In the genomic region with DNA sequence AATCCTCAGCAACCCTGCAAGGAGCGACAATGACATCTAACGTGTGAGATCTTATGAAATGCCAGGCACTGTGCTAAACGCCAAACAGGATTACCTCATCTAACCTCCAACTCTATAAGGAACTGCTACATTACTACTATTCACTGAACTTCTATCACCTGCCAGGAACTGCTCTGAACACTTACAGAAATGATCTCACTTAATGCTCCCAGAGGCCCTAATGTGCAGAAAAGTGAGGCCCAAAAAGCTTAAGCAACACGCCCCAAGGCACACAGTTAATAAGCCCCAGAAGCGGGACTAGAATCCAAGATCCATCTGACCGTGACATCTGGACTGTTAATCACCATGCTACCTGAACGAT, we compare ENCODE assay signal across 22 cellular contexts. TPM values are rescaled to one million over a fixed set of nuclear protein-coding genes. Genes with fewer than 3 reads are reported as not detected.
DNase-seq lines count a peak whose midpoint lies in the region; ATAC-seq and TF ChIP-seq lines count a peak whose summit lies in the region.
"Had no signal": no experiment of that assay in that cellular context is flagged by ENCODE, and none has a peak within 500 bp of the region (broad histone marks: within the 10 kb centered on the region; RNA-seq: fewer than 3 reads in every experiment).

No MANE protein-coding gene starts in this region.

- peaks cover 2% of the 10 kb centered on the region for H3K27me3 Mint-ChIP-seq in glutamatergic neuron (ENCODE audit: unreplicated experiment)
- H3K27me3 Mint-ChIP-seq: activated naive CD4-positive, alpha-beta T cell treated with anti-CD3 and anti-CD28 coated beads, Interleukin-2, amount 50 U/mL, for 24 hours; dendritic cell treated with granulocyte-macrophage colony-stimulating factor and Interleukin-4, amounts not matched to agents 40 ng/mL and 50 ng/mL, for 4 days had no signal

- H3K36me3 Mint-ChIP-seq in glutamatergic neuron (ENCODE audit: unreplicated experiment), result no peaks in the 10 kb centered on the region

- H3K4me1 Mint-ChIP-seq in glutamatergic neuron (ENCODE audit: low read depth, unreplicated experiment), result peaks cover 57% of the 10 kb centered on the region

- H3K4me3 Mint-ChIP-seq in glutamatergic neuron (ENCODE audit: unreplicated experiment), result peak overlapping the region; percentile 4
- H3K4me3 Mint-ChIP-seq: activated naive CD4-positive, alpha-beta T cell treated with anti-CD3 and anti-CD28 coated beads, Interleukin-2, amount 50 U/mL, for 24 hours; dendritic cell treated with granulocyte-macrophage colony-stimulating factor and Interleukin-4, amounts not matched to agents 40 ng/mL and 50 ng/mL, for 4 days; neural crest cell had no signal

- H3K9me3 Mint-ChIP-seq in glutamatergic neuron (ENCODE audit: unreplicated experiment), result peaks cover 9% of the 10 kb centered on the region
- H3K9me3 Mint-ChIP-seq: activated naive CD4-positive, alpha-beta T cell treated with anti-CD3 and anti-CD28 coated beads, Interleukin-2, amount 50 U/mL, for 24 hours; dendritic cell treated with granulocyte-macrophage colony-stimulating factor and Interleukin-4, amounts not matched to agents 40 ng/mL and 50 ng/mL, for 4 days; neural crest cell had no signal

- no peak overlapping the region for H3K27ac Mint-ChIP-seq in glutamatergic neuron (ENCODE audit: unreplicated experiment)
- H3K27ac Mint-ChIP-seq: activated naive CD4-positive, alpha-beta T cell treated with anti-CD3 and anti-CD28 coated beads, Interleukin-2, amount 50 U/mL, for 24 hours; dendritic cell treated with granulocyte-macrophage colony-stimulating factor and Interleukin-4, amounts not matched to agents 40 ng/mL and 50 ng/mL, for 4 days had no signal

- H3K4me3 ChIP-seq in SJSA1, result no peak overlapping the region
- H3K4me3 ChIP-seq: body of pancreas, gastroesophageal sphincter, psoas muscle had no signal

- H3K27me3 ChIP-seq in SJSA1 (replicated peaks), result no peaks in the 10 kb centered on the region
- H3K27me3 ChIP-seq: body of pancreas, gastroesophageal sphincter had no signal

- ATAC-seq in HG02678 (IDR thresholded peaks at IDR 0.05; ENCODE audit: unreplicated experiment), result no peak
- no peak for ATAC-seq in GM19023 (IDR thresholded peaks at IDR 0.05; ENCODE audit: unreplicated experiment)
- ATAC-seq: body of pancreas, gastroesophageal sphincter, psoas muscle had no signal

- no peak for TF ChIP-seq CTCF in glutamatergic neuron (IDR thresholded peaks at IDR 0.05; ENCODE audit: partially characterized antibody, unreplicated experiment)

- peaks cover 96% of the 10 kb centered on the region for H3K4me1 ChIP-seq in SJSA1 (replicated peaks)

- peaks cover 43% of the 10 kb centered on the region for H3K36me3 ChIP-seq in SJSA1
- H3K36me3 ChIP-seq: gastroesophageal sphincter had no signal

- H3K27ac ChIP-seq in SJSA1, result peak overlapping the region; percentile 11; the same call in 1 of the 2 replicates
- H3K27ac ChIP-seq: body of pancreas, psoas muscle, WERI-Rb-1 had no signal

- DNase-seq in NOMO-1 (lab: John Stamatoyannopoulos, UW; ENCODE audit: unreplicated experiment in 2 of 2) (peak; percentile 3 to 23), NOMO-1 treated with dmso at 0.1 percent for 144 hours (lab: John Stamatoyannopoulos, UW; ENCODE audit: unreplicated experiment) (no peak), SJSA1 (ENCODE audit: low read depth in 1 of 2, low spot score in 2 of 2) (no peak), glutamatergic neuron (no peak), anterior cingulate cortex (lab: John Stamatoyannopoulos, UW) (no peak), NAMALWA (ENCODE audit: low spot score) (no peak)
- DNase-seq: activated T-cell treated with anti-CD3 and anti-CD28 coated beads, Interleukin-2, amount 50 U/mL, for 48 hours; GDM1; MV-4-11; NCI-H2029; psoas muscle; SHP77; stimulated activated CD4-positive, alpha-beta T cell treated with anti-CD3 and anti-CD28 coated beads, Interleukin-2, amount 100 ng/mL, for 48 hours; T-helper 2 cell; WERI-Rb-1 had no signal

- no peaks in the 10 kb centered on the region for H3K9me3 ChIP-seq in SJSA1 (replicated peaks)
- H3K9me3 ChIP-seq: body of pancreas, gastroesophageal sphincter, psoas muscle had no signal

RNA-seq across cellular contexts. Expression of a gene that starts 28.5 kb away (rescaled TPM):
- total RNA-seq in SJSA1 (2014; rRNA removed; shearing (Covaris generic)), result 59.7 and 98.1 TPM in 2 replicates
- 16.2 TPM for total RNA-seq in glutamatergic neuron (ENCODE audit: unreplicated experiment)

Comparison
In these comparisons a context has a peak if more than half of its experiments do, and no peak if none do; other contexts are left out.
1. DNase-seq: peak in NOMO-1 (2 of 2); none in NOMO-1 treated with dmso at 0.1 percent for 144 hours (single experiment), SJSA1 (0 of 2), glutamatergic neuron (single experiment), anterior cingulate cortex (0 of 58) and NAMALWA (single experiment).